ENCODE assay signal across 8 cellular contexts in genomic region chr17:79778504-79779087, GRCh38. TPM values are rescaled to one million over a fixed set of nuclear protein-coding genes. Genes with fewer than 3 reads are reported as not detected.
A peak's percentile ranks its signal among the peaks of the same experiment; 100 is the strongest.
DNase-seq lines count a peak whose midpoint lies in the region; TF ChIP-seq lines count a peak whose summit lies in the region.

No MANE protein-coding gene starts in this region.

- H3K4me3 Mint-ChIP-seq in CD4-positive, alpha-beta memory T cell: peak overlapping the region; percentile 79 to 85 (median 80)

- CTCF ChIA-PET in CD4-positive, alpha-beta memory T cell (lab: Charles Lee; ENCODE audit: partially characterized antibody): interaction anchor here (1.2 to 2.5 kb wide), 2 partner anchors 11 to 38 kb away, joined by 3 to 8 read pairs; no protein-coding TSS in a partner anchor

- peak overlapping the region in 1 of 2 donors; percentile 28 for H3K4me3 ChIP-seq in CD4-positive, alpha-beta memory T cell (ENCODE audit: low read length in 2 of 2)
- peak overlapping the region; percentile 71 for H3K4me3 ChIP-seq in HAP-1
- H3K4me3 ChIP-seq in Peyer's patch: peak overlapping the region; percentile 42 to 79 (median 65)

- no peak for TF ChIP-seq CTCF in Peyer's patch (IDR thresholded peaks at IDR 0.05)

- no peaks in the 10 kb centered on the region for H3K36me3 Mint-ChIP-seq in CD4-positive, alpha-beta memory T cell

- H3K27ac ChIP-seq in CD4-positive, alpha-beta memory T cell (ENCODE audit: low read depth, low read length): no peak overlapping the region
- H3K27ac ChIP-seq in Peyer's patch: no peak overlapping the region

- peaks cover 20% of the 10 kb centered on the region for H3K27me3 ChIP-seq in CD4-positive, alpha-beta memory T cell (ENCODE audit: insufficient read depth, low read length)
- H3K27me3 ChIP-seq in HAP-1 (ENCODE audit: low read depth): no peaks in the 10 kb centered on the region
- peaks cover 0 to 35% of the 10 kb centered on the region in 2 donors for H3K27me3 ChIP-seq in Peyer's patch

- no peaks in the 10 kb centered on the region for H3K36me3 ChIP-seq in CD4-positive, alpha-beta memory T cell (ENCODE audit: insufficient read depth, low read length)
- peaks cover 43% of the 10 kb centered on the region for H3K36me3 ChIP-seq in HAP-1 (replicated peaks)
- H3K36me3 ChIP-seq in Peyer's patch: no peaks in the 10 kb centered on the region

- H3K4me1 Mint-ChIP-seq in CD4-positive, alpha-beta memory T cell: peaks cover 2 to 12% (median 10%) of the 10 kb centered on the region in 4 donors

- TF ChIP-seq POLR2A in Peyer's patch (IDR thresholded peaks at IDR 0.05) (no peak), erythroblast (IDR thresholded peaks at IDR 0.05; ENCODE audit: low read length) (no peak)

- H3K4me1 ChIP-seq in CD4-positive, alpha-beta memory T cell (ENCODE audit: insufficient read depth, low read length): peaks cover 20% of the 10 kb centered on the region
- H3K4me1 ChIP-seq in HAP-1: peaks cover 22% of the 10 kb centered on the region
- H3K4me1 ChIP-seq in Peyer's patch: peaks cover 2 to 20% (median 8%) of the 10 kb centered on the region in 4 donors

- H3K27me3 Mint-ChIP-seq in CD4-positive, alpha-beta memory T cell: peaks cover 45 to 62% of the 10 kb centered on the region in 2 donors

- in situ Hi-C loops in HAP-1 (cut with MboI; ENCODE audit: low sequenced_read_pairs): no loop called here

- H3K9me3 ChIP-seq in CD4-positive, alpha-beta memory T cell (ENCODE audit: control insufficient read depth in 1 of 2, low read length in 2 of 2): no peaks in the 10 kb centered on the region
- H3K9me3 ChIP-seq in HAP-1 (no peaks in the 10 kb centered on the region), Peyer's patch (no peaks in the 10 kb centered on the region)

- POLR2A ChIA-PET in CD4-positive, alpha-beta memory T cell (lab: Charles Lee; ENCODE audit: partially characterized antibody): interaction anchor here (0.8 to 3.3 kb wide), 3 partner anchors 18 to 63 kb away, joined by 3 to 19 read pairs (median 3); partner anchors contain the start of gene CBX8

- H3K9me3 Mint-ChIP-seq in CD4-positive, alpha-beta memory T cell: peaks cover 0 to 4% (median 0%) of the 10 kb centered on the region in 8 donors

- intact Hi-C loops in CD4-positive, alpha-beta memory T cell (cut with micrococcal nuclease): no loop called here

- no peak for DNase-seq in CD4-positive, alpha-beta memory T cell
- peak; percentile 17 to 76 for DNase-seq in HAP-1 (ENCODE audit: low spot score in 2 of 2)
- DNase-seq in Peyer's patch: no peak
- DNase-seq in erythroblast (lab: John Stamatoyannopoulos, UW): peak; percentile 27 to 33
- DNase-seq in retina: peak; percentile 82
- no peak for DNase-seq in iPS-NIHi7 (ENCODE audit: extremely low spot score)
- no peak for DNase-seq in NCI-H1694 (lab: John Stamatoyannopoulos, UW)
- DNase-seq in H4 (ENCODE audit: low spot score): no peak

- H3K27ac Mint-ChIP-seq in CD4-positive, alpha-beta memory T cell: peak overlapping the region in 6 of 7 donors; percentile 15 to 82 (median 57)

RNA-seq across cellular contexts. Expression of gene CBX2, which starts 0.6 kb away (rescaled TPM):
- total RNA-seq in CD4-positive, alpha-beta memory T cell: under 1 TPM; 0.06 to 0.44 TPM
- polyA plus RNA-seq in CD4-positive, alpha-beta memory T cell: not detected
- total RNA-seq in Peyer's patch: under 1 TPM; 0.18 to 0.85 (median 0.81) TPM
- total RNA-seq in H4 (2014; rRNA removed; shearing (Covaris generic)): 24.5 and 34.2 TPM in 2 replicates

RNA-seq across cellular contexts. Expression of gene CBX8, which starts 18.3 kb away (rescaled TPM):
- 1 to 10 TPM; 2.8 to 4.1 TPM for total RNA-seq in CD4-positive, alpha-beta memory T cell
- under 1 TPM; 0.29 to 0.34 TPM for polyA plus RNA-seq in CD4-positive, alpha-beta memory T cell
- total RNA-seq in Peyer's patch: 10 to 100 TPM in 1 of 4 donors, 1 to 10 TPM in 3; 2.5 to 14.9 (median 3.5) TPM
- 7.0 and 14.6 TPM in 2 replicates for total RNA-seq in H4 (2014; rRNA removed; shearing (Covaris generic))

RNA-seq across cellular contexts. Expression of gene ENPP7, which starts 47.9 kb away (rescaled TPM):
- under 1 TPM in 1 of 2 experiments, not detected in 1; 0.20 TPM for total RNA-seq in CD4-positive, alpha-beta memory T cell
- under 1 TPM in 1 of 2 donors, not detected in 1; 0.15 TPM for polyA plus RNA-seq in CD4-positive, alpha-beta memory T cell
- total RNA-seq in Peyer's patch: 10 to 100 TPM in 3 of 4 donors, not detected in 1; 17.2 to 27.3 (median 22.5) TPM
- total RNA-seq in H4 (2014; rRNA removed; shearing (Covaris generic)): not detected in 2 replicates

Comparison
In these comparisons a context has a peak if more than half of its experiments do, and no peak if none do; other contexts are left out.
1. DNase-seq: peak in HAP-1 (2 of 2), erythroblast (2 of 2) and retina (single experiment); none in CD4-positive, alpha-beta memory T cell (0 of 5), Peyer's patch (0 of 3), iPS-NIHi7 (single experiment), NCI-H1694 (single experiment) and H4 (single experiment).
2. RNA of gene CBX2, which starts 0.6 kb away (total RNA-seq): 24.5 to 34.2 TPM in H4; 0.18 to 0.85 TPM in Peyer's patch and 0.06 to 0.44 TPM in CD4-positive, alpha-beta memory T cell; every median in the first group is over 10 times any median in the second.